In the genomic region with DNA sequence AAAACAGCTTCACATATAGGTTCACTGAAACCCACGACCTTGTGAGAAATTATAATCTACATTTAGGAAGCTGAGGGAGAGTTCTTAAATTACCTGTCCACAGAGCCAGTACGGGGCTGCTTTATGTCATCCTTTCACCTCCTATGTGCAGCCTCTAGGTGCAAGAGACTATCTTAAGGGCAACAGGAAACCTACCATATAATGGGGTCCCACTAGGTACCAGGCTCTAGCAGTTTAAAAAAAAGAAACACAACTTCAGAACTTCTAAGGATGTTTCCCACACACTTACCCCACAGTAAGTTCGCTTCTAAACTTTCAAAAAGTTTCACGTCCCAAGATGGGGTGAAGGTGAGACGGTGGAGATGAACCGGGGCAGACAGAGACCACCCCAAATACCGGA, we compare ENCODE assay signal across 9 cellular contexts. TPM values are rescaled to one million over a fixed set of nuclear protein-coding genes. Genes with fewer than 3 reads are reported as not detected.
DNase-seq lines count a peak whose midpoint lies in the region; ATAC-seq, FAIRE-seq and TF ChIP-seq lines count a peak whose summit lies in the region.
"Had no signal": no experiment of that assay in that cellular context is flagged by ENCODE, and none has a peak within 500 bp of the region (broad histone marks: within the 10 kb centered on the region; RNA-seq: fewer than 3 reads in every experiment).

No MANE protein-coding gene starts in this region.

- H3K9me3 Mint-ChIP-seq in activated CD4-positive, alpha-beta T cell treated with anti-CD3 and anti-CD28 coated beads, Interleukin-2, amount 10 ng/mL, durations not matched to agents 7 days and 5 days = no peaks in the 10 kb centered on the region
- H3K9me3 Mint-ChIP-seq in effector memory CD8-positive, alpha-beta T cell = no peaks in the 10 kb centered on the region
- peaks cover 2% of the 10 kb centered on the region for H3K9me3 Mint-ChIP-seq in neural progenitor cell

- no peak overlapping the region for H3K27ac ChIP-seq in neural progenitor cell

- H2AFZ ChIP-seq in neural progenitor cell (replicated peaks) = peak overlapping the region; percentile 86

- no peak for DNase-seq in activated CD4-positive, alpha-beta T cell treated with anti-CD3 and anti-CD28 coated beads, Interleukin-2, amount 10 ng/mL, durations not matched to agents 7 days and 5 days
- DNase-seq in activated CD4-positive, alpha-beta T cell treated with anti-CD3 and anti-CD28 coated beads, Interleukin-2, amount 50 U/mL, for 4 hours = no peak
- no peak for DNase-seq in effector memory CD8-positive, alpha-beta T cell
- DNase-seq in neural progenitor cell (ENCODE audit: low spot score) = no peak
- DNase-seq in NCI-H774 (lab: John Stamatoyannopoulos, UW) = no peak
- no peak for DNase-seq in GM12892 (ENCODE audit: insufficient read length)

- no peaks in the 10 kb centered on the region for H3K4me1 ChIP-seq in neural progenitor cell

- no peaks in the 10 kb centered on the region for H3K9me3 ChIP-seq in neural progenitor cell (ENCODE audit: low read depth)

- peaks cover 48% of the 10 kb centered on the region for H3K79me2 ChIP-seq in neural progenitor cell (ENCODE audit: low read depth)

- peaks cover 8% of the 10 kb centered on the region for H3K4me1 Mint-ChIP-seq in activated CD4-positive, alpha-beta T cell treated with anti-CD3 and anti-CD28 coated beads, Interleukin-2, amount 10 ng/mL, durations not matched to agents 7 days and 5 days
- H3K4me1 Mint-ChIP-seq in effector memory CD8-positive, alpha-beta T cell (ENCODE audit: low read depth in 2 of 2) = peaks cover 0 to 3% of the 10 kb centered on the region in 2 donors
- H3K4me1 Mint-ChIP-seq in neural progenitor cell = peaks cover 29% of the 10 kb centered on the region

- peak overlapping the region; percentile 86 for H3K4me2 ChIP-seq in neural progenitor cell

- H3K36me3 ChIP-seq in neural progenitor cell = no peaks in the 10 kb centered on the region

- peak overlapping the region; percentile 69 for H3K4me3 Mint-ChIP-seq in activated CD4-positive, alpha-beta T cell treated with anti-CD3 and anti-CD28 coated beads, Interleukin-2, amount 10 ng/mL, durations not matched to agents 7 days and 5 days
- peak overlapping the region; percentile 62 for H3K4me3 Mint-ChIP-seq in effector memory CD8-positive, alpha-beta T cell
- peak overlapping the region; percentile 95 for H3K4me3 Mint-ChIP-seq in neural progenitor cell

- no peaks in the 10 kb centered on the region for H3K27me3 ChIP-seq in neural progenitor cell

- no peak for FAIRE-seq in GM12892 (lab: Jason Lieb, UNC)
- FAIRE-seq: G401.6 had no signal

- TF ChIP-seq CTCF in neural progenitor cell (IDR thresholded peaks at IDR 0.05) = no peak

- H4K20me1 ChIP-seq in neural progenitor cell (ENCODE audit: low read depth) = no peaks in the 10 kb centered on the region

- H3K4me3 ChIP-seq in neural progenitor cell = peak overlapping the region; percentile 70

- no peak overlapping the region for H3K27ac Mint-ChIP-seq in activated CD4-positive, alpha-beta T cell treated with anti-CD3 and anti-CD28 coated beads, Interleukin-2, amount 10 ng/mL, durations not matched to agents 7 days and 5 days
- H3K27ac Mint-ChIP-seq in effector memory CD8-positive, alpha-beta T cell = no peak overlapping the region
- peak overlapping the region; percentile 80 for H3K27ac Mint-ChIP-seq in neural progenitor cell

- peaks cover 73% of the 10 kb centered on the region for H3K27me3 Mint-ChIP-seq in activated CD4-positive, alpha-beta T cell treated with anti-CD3 and anti-CD28 coated beads, Interleukin-2, amount 10 ng/mL, durations not matched to agents 7 days and 5 days
- H3K27me3 Mint-ChIP-seq in effector memory CD8-positive, alpha-beta T cell = peaks cover 57% of the 10 kb centered on the region in 2 donors
- H3K27me3 Mint-ChIP-seq in neural progenitor cell (ENCODE audit: insufficient read depth, low read depth) = no peaks in the 10 kb centered on the region

- POLR2A ChIA-PET in activated CD4-positive, alpha-beta T cell treated with anti-CD3 and anti-CD28 coated beads, Interleukin-2, amount 10 ng/mL, durations not matched to agents 7 days and 5 days (lab: Charles Lee) = no interaction called here

- peak; percentile 23 for ATAC-seq in HG03521 (IDR thresholded peaks at IDR 0.05; ENCODE audit: unreplicated experiment)
- peak; percentile 42 for ATAC-seq in effector memory CD8-positive, alpha-beta T cell (replicated peaks)
- ATAC-seq in HG02840 (IDR thresholded peaks at IDR 0.05; ENCODE audit: low FRiP score, unreplicated experiment) = no peak

- H3K9ac ChIP-seq in neural progenitor cell = no peak overlapping the region

- no peak for TF ChIP-seq POLR2A in GM12892 (IDR thresholded peaks at IDR 0.05; ENCODE audit: low read depth, low read length)

- no peaks in the 10 kb centered on the region for H3K36me3 Mint-ChIP-seq in activated CD4-positive, alpha-beta T cell treated with anti-CD3 and anti-CD28 coated beads, Interleukin-2, amount 10 ng/mL, durations not matched to agents 7 days and 5 days (ENCODE audit: low read depth)
- H3K36me3 Mint-ChIP-seq in effector memory CD8-positive, alpha-beta T cell (ENCODE audit: insufficient read depth) = no peaks in the 10 kb centered on the region
- peaks cover 8% of the 10 kb centered on the region for H3K36me3 Mint-ChIP-seq in neural progenitor cell

- no peaks in the 10 kb centered on the region for H3F3A ChIP-seq in neural progenitor cell (ENCODE audit: low read depth)

- CTCF ChIA-PET in activated CD4-positive, alpha-beta T cell treated with anti-CD3 and anti-CD28 coated beads, Interleukin-2, amount 10 ng/mL, durations not matched to agents 7 days and 5 days (lab: Charles Lee) = no interaction called here

RNA-seq across cellular contexts. Expression of a gene that starts 0.6 kb away (rescaled TPM):
- 1 to 10 TPM in 1 of 2 experiments, under 1 TPM in 1; 0.79 to 1.1 TPM for total RNA-seq in activated CD4-positive, alpha-beta T cell treated with anti-CD3 and anti-CD28 coated beads, Interleukin-2, amount 10 ng/mL, durations not matched to agents 7 days and 5 days
- total RNA-seq in neural progenitor cell (ENCODE audit: low replicate concordance) = 40.7 and 56.5 TPM in 2 replicates
- polyA plus RNA-seq in GM12892 (2012; ENCODE audit: missing spikeins) = 16.2 TPM

Comparison
In these comparisons a context has a peak if more than half of its experiments do, and no peak if none do; other contexts are left out.
1. RNA of a gene that starts 0.6 kb away (total RNA-seq): 40.7 to 56.5 TPM in neural progenitor cell; 0.79 to 1.1 TPM in activated CD4-positive, alpha-beta T cell treated with anti-CD3 and anti-CD28 coated beads, Interleukin-2, amount 10 ng/mL, durations not matched to agents 7 days and 5 days; every median in the first group is over 10 times any median in the second.
2. Peak in every context shown above with its lines, with median percentiles within 50 percentile points of each other: H3K4me3 Mint-ChIP-seq.